ENCODE assay signal across 8 cellular contexts in the genomic region with DNA sequence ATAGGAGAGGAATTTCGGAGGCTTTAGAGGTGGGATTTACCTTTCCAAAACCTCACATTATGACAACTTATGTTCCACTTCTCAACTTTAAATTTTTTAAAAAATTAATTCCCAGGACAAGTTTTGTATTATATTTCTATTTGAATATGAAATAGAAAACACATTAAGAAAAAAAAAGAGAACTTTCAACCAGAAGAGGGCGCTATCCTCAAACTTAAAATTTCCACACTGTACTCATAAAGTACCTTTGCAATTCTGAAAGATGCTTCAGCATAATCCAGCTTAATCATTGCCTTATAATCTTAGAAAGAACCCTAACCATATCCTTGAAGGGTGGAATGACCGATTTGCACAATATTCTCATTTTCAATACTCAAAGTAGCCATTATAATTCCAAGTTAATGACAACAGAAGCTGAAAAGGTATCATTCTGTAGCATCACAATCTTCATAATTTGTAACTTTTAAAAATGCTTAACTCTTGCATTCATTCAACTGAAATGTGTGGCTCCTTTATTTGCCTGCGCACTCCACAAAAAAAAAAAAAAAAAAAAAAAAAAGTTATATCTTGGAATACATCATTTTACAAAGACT.
DNase-seq lines count a peak whose midpoint lies in the region; ATAC-seq and TF ChIP-seq lines count a peak whose summit lies in the region.

No MANE protein-coding gene starts in this region.

- no peaks in the 10 kb centered on the region for H3K36me3 Mint-ChIP-seq in neural crest cell (ENCODE audit: low read depth)
- H3K36me3 Mint-ChIP-seq in activated T-helper 17 cell treated with anti-CD3 and anti-CD28 coated beads, Interleukin-2, amount 50 U/mL, for 72 hours (ENCODE audit: low read depth): no peaks in the 10 kb centered on the region

- no peaks in the 10 kb centered on the region for H3K4me1 ChIP-seq in MM.1S (ENCODE audit: low read length)

- H3K27ac ChIP-seq in MM.1S (ENCODE audit: low read length): no peak overlapping the region

- TF ChIP-seq CTCF in MM.1S (IDR thresholded peaks at IDR 0.05; ENCODE audit: low read length) (peak; percentile 48), cardiac fibroblast (IDR thresholded peaks at IDR 0.05; ENCODE audit: low read depth, low read length) (peak; percentile 23), neural crest cell (conservative IDR thresholded peaks at IDR 0.05) (peak; percentile 77)

- H3K4me1 Mint-ChIP-seq in neural crest cell: no peaks in the 10 kb centered on the region
- H3K4me1 Mint-ChIP-seq in activated T-helper 17 cell treated with anti-CD3 and anti-CD28 coated beads, Interleukin-2, amount 50 U/mL, for 72 hours: no peaks in the 10 kb centered on the region

- H3K9me3 Mint-ChIP-seq in neural crest cell: no peaks in the 10 kb centered on the region
- no peaks in the 10 kb centered on the region for H3K9me3 Mint-ChIP-seq in activated T-helper 17 cell treated with anti-CD3 and anti-CD28 coated beads, Interleukin-2, amount 50 U/mL, for 72 hours

- peaks cover 2% of the 10 kb centered on the region for H3K27me3 Mint-ChIP-seq in neural crest cell (ENCODE audit: low read depth)
- no peaks in the 10 kb centered on the region for H3K27me3 Mint-ChIP-seq in activated T-helper 17 cell treated with anti-CD3 and anti-CD28 coated beads, Interleukin-2, amount 50 U/mL, for 72 hours

- no peaks in the 10 kb centered on the region for H3K79me2 ChIP-seq in MM.1S (ENCODE audit: low read length)

- no peaks in the 10 kb centered on the region for H3F3A ChIP-seq in MM.1S (ENCODE audit: insufficient read depth, low read length)

- no peak overlapping the region for H2AFZ ChIP-seq in MM.1S (ENCODE audit: low read length)

- H3K27me3 ChIP-seq in MM.1S (replicated peaks; ENCODE audit: insufficient read depth, low read length): no peaks in the 10 kb centered on the region

- H3K9ac ChIP-seq in MM.1S (ENCODE audit: low read length): no peak overlapping the region

- no peak overlapping the region for H3K4me3 Mint-ChIP-seq in neural crest cell
- H3K4me3 Mint-ChIP-seq in activated T-helper 17 cell treated with anti-CD3 and anti-CD28 coated beads, Interleukin-2, amount 50 U/mL, for 72 hours: no peak overlapping the region

- no peaks in the 10 kb centered on the region for H3K9me2 ChIP-seq in MM.1S (replicated peaks; ENCODE audit: insufficient read depth, low read length)

- ATAC-seq in activated T-helper 17 cell treated with anti-CD3 and anti-CD28 coated beads, Interleukin-2, amount 50 U/mL, for 72 hours (replicated peaks): no peak

- H3K4me3 ChIP-seq in MM.1S (ENCODE audit: low read length) (no peak overlapping the region), cardiac fibroblast (replicated peaks in 1 of 2; ENCODE audit: low read depth in 2 of 2, low read length in 2 of 2) (no peak overlapping the region)

- H4K20me1 ChIP-seq in MM.1S (ENCODE audit: insufficient read depth, low read length): no peaks in the 10 kb centered on the region

- H3K4me2 ChIP-seq in MM.1S (ENCODE audit: low read depth, low read length): no peak overlapping the region

- H3K36me3 ChIP-seq in MM.1S (replicated peaks; ENCODE audit: insufficient read depth, low read length): no peaks in the 10 kb centered on the region

- H3K9me3 ChIP-seq in MM.1S (replicated peaks; ENCODE audit: insufficient read depth, low read length): no peaks in the 10 kb centered on the region

- DNase-seq in EL: peak; percentile 60
- peak; percentile 39 for DNase-seq in MM.1S
- peak; percentile 70 to 80 for DNase-seq in cardiac fibroblast (ENCODE audit: low read depth in 2 of 2)
- DNase-seq in neural crest cell (ENCODE audit: low read depth, low spot score): no peak
- DNase-seq in T1000 (lab: John Stamatoyannopoulos, UW): no peak
- DNase-seq in COLO829 (ENCODE audit: low spot score): no peak
- DNase-seq in activated effector memory CD4-positive, alpha-beta T cell treated with Interleukin-2 at 50 U/mL for 16 hours: no peak

- no peak overlapping the region for H3K27ac Mint-ChIP-seq in neural crest cell (ENCODE audit: unreplicated experiment)
- H3K27ac Mint-ChIP-seq in activated T-helper 17 cell treated with anti-CD3 and anti-CD28 coated beads, Interleukin-2, amount 50 U/mL, for 72 hours: no peak overlapping the region

Comparison
In these comparisons a context has a peak if more than half of its experiments do, and no peak if none do; other contexts are left out.
1. DNase-seq: peak in EL (single experiment), MM.1S (single experiment) and cardiac fibroblast (2 of 2); none in neural crest cell (single experiment), T1000 (single experiment), COLO829 (single experiment) and activated effector memory CD4-positive, alpha-beta T cell treated with Interleukin-2 at 50 U/mL for 16 hours (single experiment).
2. CTCF ChIP-seq: peak in every context shown above with its lines; median percentile 77 in neural crest cell; 48 in MM.1S; 23 in cardiac fibroblast.